In the genomic region with DNA sequence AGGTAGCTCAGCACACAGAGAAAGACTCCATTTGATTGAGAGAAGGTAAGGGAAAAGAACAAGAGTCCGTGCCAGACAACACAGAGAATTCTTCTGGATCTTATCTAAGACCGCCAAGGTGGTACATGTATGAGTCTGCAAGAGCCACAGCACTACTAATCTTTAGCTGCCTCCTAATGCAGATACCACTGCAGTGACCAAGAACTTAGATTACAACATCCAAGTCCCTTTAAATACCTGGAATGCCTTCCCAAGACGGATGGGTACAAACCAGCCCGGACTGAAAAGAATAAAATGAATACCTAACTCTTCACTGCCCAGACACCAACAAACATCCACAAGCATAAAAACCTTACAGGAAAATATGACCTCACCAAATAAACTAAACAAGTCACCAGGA, we compare ENCODE assay signal across 1 cellular context.
TF ChIP-seq lines count a peak whose summit lies in the region.

No MANE protein-coding gene starts in this region.

TF ChIP-seq in GM23338, 12 proteins besides CTCF, POLR2A, EP300 and RAD21:
- no peak for TF ChIP-seq JUNB (IDR thresholded peaks at IDR 0.05; ENCODE audit: unreplicated experiment)
- no peak for TF ChIP-seq STAT1 (IDR thresholded peaks at IDR 0.05; ENCODE audit: unreplicated experiment)
- TF ChIP-seq EZH2 (IDR thresholded peaks at IDR 0.05; ENCODE audit: low read depth, unreplicated experiment): no peak
- TF ChIP-seq, protein P1, sequence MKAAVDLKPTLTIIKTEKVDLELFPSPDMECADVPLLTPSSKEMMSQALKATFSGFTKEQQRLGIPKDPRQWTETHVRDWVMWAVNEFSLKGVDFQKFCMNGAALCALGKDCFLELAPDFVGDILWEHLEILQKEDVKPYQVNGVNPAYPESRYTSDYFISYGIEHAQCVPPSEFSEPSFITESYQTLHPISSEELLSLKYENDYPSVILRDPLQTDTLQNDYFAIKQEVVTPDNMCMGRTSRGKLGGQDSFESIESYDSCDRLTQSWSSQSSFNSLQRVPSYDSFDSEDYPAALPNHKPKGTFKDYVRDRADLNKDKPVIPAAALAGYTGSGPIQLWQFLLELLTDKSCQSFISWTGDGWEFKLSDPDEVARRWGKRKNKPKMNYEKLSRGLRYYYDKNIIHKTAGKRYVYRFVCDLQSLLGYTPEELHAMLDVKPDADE (IDR thresholded peaks at IDR 0.05): no peak
TF ChIP-seq in GM23338: peak in this region for 0.
